In the genomic region with DNA sequence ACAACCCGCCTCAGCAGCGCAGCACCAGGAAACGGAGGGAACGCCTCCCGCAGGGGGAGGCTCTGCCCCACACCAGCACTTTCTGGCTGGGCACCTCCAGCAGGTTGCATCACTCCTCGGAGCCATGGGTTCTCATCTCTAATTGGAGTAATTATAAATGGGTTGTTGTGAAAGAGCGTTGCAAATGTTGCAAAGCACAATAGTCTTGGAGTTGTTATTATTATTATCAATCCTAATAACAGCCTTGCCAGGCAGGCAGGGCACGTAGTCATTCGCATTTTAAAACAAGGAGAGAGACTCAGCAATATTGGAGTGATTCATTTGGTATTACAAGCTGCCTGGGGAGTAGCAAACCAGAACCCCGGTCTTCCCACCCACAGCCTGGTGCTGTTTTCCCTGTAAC, we compare ENCODE assay signal across 1 cellular context.
TF ChIP-seq lines count a peak whose summit lies in the region.

No MANE protein-coding gene starts in this region.

TF ChIP-seq in GM23338, 12 proteins besides CTCF, POLR2A, EP300 and RAD21 (continued from another document):
- TF ChIP-seq, protein P1, sequence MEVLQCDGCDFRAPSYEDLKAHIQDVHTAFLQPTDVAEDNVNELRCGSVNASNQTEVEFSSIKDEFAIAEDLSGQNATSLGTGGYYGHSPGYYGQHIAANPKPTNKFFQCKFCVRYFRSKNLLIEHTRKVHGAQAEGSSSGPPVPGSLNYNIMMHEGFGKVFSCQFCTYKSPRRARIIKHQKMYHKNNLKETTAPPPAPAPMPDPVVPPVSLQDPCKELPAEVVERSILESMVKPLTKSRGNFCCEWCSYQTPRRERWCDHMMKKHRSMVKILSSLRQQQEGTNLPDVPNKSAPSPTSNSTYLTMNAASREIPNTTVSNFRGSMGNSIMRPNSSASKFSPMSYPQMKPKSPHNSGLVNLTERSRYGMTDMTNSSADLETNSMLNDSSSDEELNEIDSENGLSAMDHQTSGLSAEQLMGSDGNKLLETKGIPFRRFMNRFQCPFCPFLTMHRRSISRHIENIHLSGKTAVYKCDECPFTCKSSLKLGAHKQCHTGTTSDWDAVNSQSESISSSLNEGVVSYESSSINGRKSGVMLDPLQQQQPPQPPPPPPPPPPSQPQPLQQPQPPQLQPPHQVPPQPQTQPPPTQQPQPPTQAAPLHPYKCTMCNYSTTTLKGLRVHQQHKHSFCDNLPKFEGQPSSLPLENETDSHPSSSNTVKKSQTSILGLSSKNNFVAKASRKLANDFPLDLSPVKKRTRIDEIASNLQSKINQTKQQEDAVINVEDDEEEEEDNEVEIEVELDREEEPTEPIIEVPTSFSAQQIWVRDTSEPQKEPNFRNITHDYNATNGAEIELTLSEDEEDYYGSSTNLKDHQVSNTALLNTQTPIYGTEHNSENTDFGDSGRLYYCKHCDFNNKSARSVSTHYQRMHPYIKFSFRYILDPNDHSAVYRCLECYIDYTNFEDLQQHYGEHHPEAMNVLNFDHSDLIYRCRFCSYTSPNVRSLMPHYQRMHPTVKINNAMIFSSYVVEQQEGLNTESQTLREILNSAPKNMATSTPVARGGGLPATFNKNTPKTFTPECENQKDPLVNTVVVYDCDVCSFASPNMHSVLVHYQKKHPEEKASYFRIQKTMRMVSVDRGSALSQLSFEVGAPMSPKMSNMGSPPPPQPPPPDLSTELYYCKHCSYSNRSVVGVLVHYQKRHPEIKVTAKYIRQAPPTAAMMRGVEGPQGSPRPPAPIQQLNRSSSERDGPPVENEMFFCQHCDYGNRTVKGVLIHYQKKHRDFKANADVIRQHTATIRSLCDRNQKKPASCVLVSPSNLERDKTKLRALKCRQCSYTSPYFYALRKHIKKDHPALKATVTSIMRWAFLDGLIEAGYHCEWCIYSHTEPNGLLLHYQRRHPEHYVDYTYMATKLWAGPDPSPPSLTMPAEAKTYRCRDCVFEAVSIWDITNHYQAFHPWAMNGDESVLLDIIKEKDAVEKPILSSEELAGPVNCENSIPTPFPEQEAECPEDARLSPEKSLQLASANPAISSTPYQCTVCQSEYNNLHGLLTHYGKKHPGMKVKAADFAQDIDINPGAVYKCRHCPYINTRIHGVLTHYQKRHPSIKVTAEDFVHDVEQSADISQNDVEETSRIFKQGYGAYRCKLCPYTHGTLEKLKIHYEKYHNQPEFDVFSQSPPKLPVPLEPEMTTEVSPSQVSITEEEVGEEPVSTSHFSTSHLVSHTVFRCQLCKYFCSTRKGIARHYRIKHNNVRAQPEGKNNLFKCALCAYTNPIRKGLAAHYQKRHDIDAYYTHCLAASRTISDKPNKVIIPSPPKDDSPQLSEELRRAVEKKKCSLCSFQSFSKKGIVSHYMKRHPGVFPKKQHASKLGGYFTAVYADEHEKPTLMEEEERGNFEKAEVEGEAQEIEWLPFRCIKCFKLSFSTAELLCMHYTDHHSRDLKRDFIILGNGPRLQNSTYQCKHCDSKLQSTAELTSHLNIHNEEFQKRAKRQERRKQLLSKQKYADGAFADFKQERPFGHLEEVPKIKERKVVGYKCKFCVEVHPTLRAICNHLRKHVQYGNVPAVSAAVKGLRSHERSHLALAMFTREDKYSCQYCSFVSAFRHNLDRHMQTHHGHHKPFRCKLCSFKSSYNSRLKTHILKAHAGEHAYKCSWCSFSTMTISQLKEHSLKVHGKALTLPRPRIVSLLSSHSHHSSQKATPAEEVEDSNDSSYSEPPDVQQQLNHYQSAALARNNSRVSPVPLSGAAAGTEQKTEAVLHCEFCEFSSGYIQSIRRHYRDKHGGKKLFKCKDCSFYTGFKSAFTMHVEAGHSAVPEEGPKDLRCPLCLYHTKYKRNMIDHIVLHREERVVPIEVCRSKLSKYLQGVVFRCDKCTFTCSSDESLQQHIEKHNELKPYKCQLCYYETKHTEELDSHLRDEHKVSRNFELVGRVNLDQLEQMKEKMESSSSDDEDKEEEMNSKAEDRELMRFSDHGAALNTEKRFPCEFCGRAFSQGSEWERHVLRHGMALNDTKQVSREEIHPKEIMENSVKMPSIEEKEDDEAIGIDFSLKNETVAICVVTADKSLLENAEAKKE (CRISPR knock-in tag; IDR thresholded peaks at IDR 0.05) = no peak
- TF ChIP-seq JUNB (IDR thresholded peaks at IDR 0.05; ENCODE audit: unreplicated experiment) = no peak
- no peak for TF ChIP-seq EZH2 (IDR thresholded peaks at IDR 0.05; ENCODE audit: low read depth, unreplicated experiment)
